In genomic region chr5:125011014-125011413, GRCh38 we compare ENCODE assay signal across 11 cellular contexts.
A peak's percentile ranks its signal among the peaks of the same experiment; 100 is the strongest.
DNase-seq lines count a peak whose midpoint lies in the region; ATAC-seq, FAIRE-seq and TF ChIP-seq lines count a peak whose summit lies in the region.
"Had no signal": no experiment of that assay in that cellular context is flagged by ENCODE, and none has a peak within 500 bp of the region (broad histone marks: within the 10 kb centered on the region; RNA-seq: fewer than 3 reads in every experiment).

No MANE protein-coding gene starts in this region.

- TF ChIP-seq POLR2A in right lobe of liver (IDR thresholded peaks at IDR 0.05) (no peak), upper lobe of left lung (IDR thresholded peaks at IDR 0.05) (no peak), esophagus muscularis mucosa (IDR thresholded peaks at IDR 0.05; ENCODE audit: low read depth) (no peak)

- H3K9me3 ChIP-seq in right lobe of liver (no peaks in the 10 kb centered on the region), upper lobe of left lung (no peaks in the 10 kb centered on the region), esophagus muscularis mucosa (no peaks in the 10 kb centered on the region)

- intact Hi-C loops in right lobe of liver (cut with DNase I): no loop called here
- intact Hi-C loops in esophagus muscularis mucosa (cut with DNase I): no loop called here

- H3K27ac ChIP-seq in right lobe of liver: no peak overlapping the region
- H3K27ac ChIP-seq in upper lobe of left lung: no peak overlapping the region
- H3K27ac ChIP-seq in esophagus muscularis mucosa (replicated peaks in 1 of 4): no peak overlapping the region

- no peak overlapping the region for H3K4me3 ChIP-seq in right lobe of liver
- H3K4me3 ChIP-seq in upper lobe of left lung: no peak overlapping the region
- H3K4me3 ChIP-seq in esophagus muscularis mucosa: no peak overlapping the region

- H3K36me3 ChIP-seq in right lobe of liver (no peaks in the 10 kb centered on the region), upper lobe of left lung (no peaks in the 10 kb centered on the region), esophagus muscularis mucosa (no peaks in the 10 kb centered on the region)

- H3K27me3 ChIP-seq in right lobe of liver: no peaks in the 10 kb centered on the region
- H3K27me3 ChIP-seq in upper lobe of left lung: no peaks in the 10 kb centered on the region
- no peaks in the 10 kb centered on the region for H3K27me3 ChIP-seq in esophagus muscularis mucosa

- ATAC-seq in GM21515 (IDR thresholded peaks at IDR 0.05; ENCODE audit: unreplicated experiment) (peak; percentile 42), HG03280 (IDR thresholded peaks at IDR 0.05; ENCODE audit: unreplicated experiment) (peak; percentile 53), right lobe of liver (peak; percentile 8 to 45 (median 23)), upper lobe of left lung (ENCODE audit: low FRiP score in 2 of 2) (no peak)
- ATAC-seq: stimulated activated effector memory CD8-positive, alpha-beta T cell treated with anti-CD3 and anti-CD28 coated beads, Interleukin-12 subunit alpha, Interleukin-12 subunit beta, amount 100 ng/mL, for 72 hours had no signal

- TF ChIP-seq CTCF in right lobe of liver (IDR thresholded peaks at IDR 0.05): no peak
- TF ChIP-seq CTCF in upper lobe of left lung (IDR thresholded peaks at IDR 0.05): no peak
- TF ChIP-seq CTCF in esophagus muscularis mucosa (IDR thresholded peaks at IDR 0.05): no peak

- peak; percentile 83 for FAIRE-seq in GM18507 (lab: Jason Lieb, UNC)
- FAIRE-seq: astrocyte had no signal

- DNase-seq in GM18507 (ENCODE audit: extremely low spot score, insufficient read length, low read depth) (no peak), right lobe of liver (no peak), upper lobe of left lung (no peak), esophagus muscularis mucosa (ENCODE audit: extremely low spot score) (no peak), medulla oblongata (ENCODE audit: extremely low spot score) (no peak)
- no peak for DNase-seq in stimulated activated CD4-positive, alpha-beta T cell treated with anti-CD3 and anti-CD28 coated beads, Interleukin-15, amount 100 ng/mL, for 24 hours
- DNase-seq: NCI-H510A had no signal

- TF ChIP-seq EP300 in upper lobe of left lung (IDR thresholded peaks at IDR 0.05) (no peak), esophagus muscularis mucosa (IDR thresholded peaks at IDR 0.05) (no peak)

- 58% methylated on average over 5 of the region's 5 CpGs for WGBS in right lobe of liver (ENCODE audit: insufficient coverage, low coverage, low lambda C conversion rate, missing lambda C conversion rate)
- 78 to 81% methylated on average over 4 to 5 of the region's 5 CpGs for WGBS in upper lobe of left lung, 2 donors
- 97% methylated on average over 5 of the region's 5 CpGs for WGBS in esophagus muscularis mucosa

- peaks cover 0 to 23% (median 9%) of the 10 kb centered on the region in 4 donors for H3K4me1 ChIP-seq in right lobe of liver
- peaks cover 0 to under 1% (median 0%) of the 10 kb centered on the region in 4 donors for H3K4me1 ChIP-seq in upper lobe of left lung
- peaks cover 0 to 4% (median 0%) of the 10 kb centered on the region in 4 donors for H3K4me1 ChIP-seq in esophagus muscularis mucosa

Comparison
In these comparisons a context has a peak if more than half of its experiments do, and no peak if none do; other contexts are left out.
1. ATAC-seq: peak in GM21515 (single experiment), HG03280 (single experiment) and right lobe of liver (4 of 4); none in upper lobe of left lung (0 of 2).